22 cellular contexts compared by ENCODE assay signal in the genomic region with DNA sequence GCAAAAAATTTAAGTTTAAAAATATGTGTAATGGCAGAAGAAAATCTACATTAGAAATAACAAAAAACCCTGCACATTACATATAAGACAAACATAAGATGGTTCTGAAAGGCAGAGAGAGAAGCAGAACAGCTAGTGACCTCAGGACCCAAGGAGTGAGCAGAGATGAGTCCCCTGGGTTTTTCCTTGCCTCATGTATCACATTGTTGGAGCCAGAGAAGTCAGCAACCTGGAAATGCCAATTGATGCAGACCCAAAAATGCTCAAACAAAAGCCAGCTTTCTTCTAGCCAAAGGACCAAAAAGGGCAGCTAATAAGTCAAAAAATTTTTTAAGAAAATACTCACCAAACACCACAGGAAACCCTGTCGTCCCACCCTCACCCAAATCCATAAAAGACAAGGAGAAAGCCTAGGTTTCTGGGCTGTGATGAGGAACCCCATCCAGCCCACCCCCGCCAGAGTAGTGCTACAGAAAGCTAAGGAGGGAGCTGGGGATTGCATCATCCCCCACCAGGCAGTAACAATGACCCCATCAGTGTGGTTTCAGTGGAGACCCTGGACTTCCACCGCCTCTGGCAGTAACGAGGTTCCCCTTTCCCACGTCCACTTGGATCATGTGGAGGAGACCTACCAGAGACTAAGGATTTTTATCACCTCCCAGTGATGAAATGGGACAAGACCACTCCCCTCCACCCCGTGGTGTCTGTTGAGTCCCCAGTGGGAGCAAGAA.
"Had no signal": no experiment of that assay in that cellular context is flagged by ENCODE, and none has a peak within 500 bp of the region (broad histone marks: within the 10 kb centered on the region; RNA-seq: fewer than 3 reads in every experiment).

No MANE protein-coding gene starts in this region.

- H3K27me3 ChIP-seq: brain microvascular endothelial cell, esophagus squamous epithelium, neutrophil, tibial nerve, uterus had no signal

- H3K4me1 ChIP-seq: esophagus squamous epithelium, uterus had no signal

- H3K27me3 Mint-ChIP-seq: activated naive CD8-positive, alpha-beta T cell treated with anti-CD3 and anti-CD28 coated beads for 36 hours; naive thymus-derived CD4-positive, alpha-beta T cell had no signal

- H3K9me3 ChIP-seq: neutrophil, uterus had no signal

- H3K27ac ChIP-seq: brain microvascular endothelial cell, esophagus squamous epithelium, neutrophil, skin epidermis, tibial nerve, uterus had no signal

- ATAC-seq: activated CD4-positive, CD25-positive, alpha-beta regulatory T cell treated with anti-CD3 and anti-CD28 coated beads, Interleukin-2, amount 50 U/mL, for 24 hours; naive thymus-derived CD4-positive, alpha-beta T cell had no signal

- DNase-seq: activated CD4-positive, alpha-beta T cell treated with anti-CD3 and anti-CD28 coated beads, Interleukin-2, amount 50 U/mL, for 1 hour; activated naive CD8-positive, alpha-beta T cell treated with anti-CD3 and anti-CD28 coated beads for 36 hours; brain microvascular endothelial cell; cortex of kidney; effector CD4-positive, alpha-beta T cell; esophagus squamous epithelium; foreskin fibroblast; hippocampal formation; kidney glomerular epithelial cell; naive thymus-derived CD4-positive, alpha-beta T cell; retina; stimulated activated CD4-positive, alpha-beta T cell treated with anti-CD3 and anti-CD28 coated beads, Interleukin-4, amount 100 ng/mL, for 4 hours; stimulated activated CD8-positive, alpha-beta memory T cell treated with anti-CD3 and anti-CD28 coated beads, Interleukin-4, amount 100 ng/mL, for 48 hours; stimulated activated naive CD4-positive, alpha-beta T cell treated with Interleukin-2 at 50 U/mL for 16 hours; substantia nigra; uterus had no signal

- H3K27ac Mint-ChIP-seq: activated naive CD8-positive, alpha-beta T cell treated with anti-CD3 and anti-CD28 coated beads for 36 hours; activated T-helper 1 cell treated with anti-CD3 and anti-CD28 coated beads, Interleukin-12 subunit alpha, Interleukin-12 subunit beta, Interleukin-2, Interleukin-4 antibody, amounts not matched to agents 30 ng/mL and 10 ng/mL and 1 ng/mL, durations not matched to agents 14 hours and 24 hours and 36 hours; T-helper 2 cell treated with Interferon-gamma antibody and Interleukin-4, amounts not matched to agents 5 μg/mL and 100 μg/mL, for 36 hours had no signal

- H3K36me3 ChIP-seq: brain microvascular endothelial cell, esophagus squamous epithelium, neutrophil, uterus had no signal

- H3K9me3 Mint-ChIP-seq: activated T-helper 1 cell treated with anti-CD3 and anti-CD28 coated beads, Interleukin-12 subunit alpha, Interleukin-12 subunit beta, Interleukin-2, Interleukin-4 antibody, amounts not matched to agents 30 ng/mL and 10 ng/mL and 1 ng/mL, durations not matched to agents 14 hours and 24 hours and 36 hours; T-helper 2 cell treated with Interferon-gamma antibody and Interleukin-4, amounts not matched to agents 5 μg/mL and 100 μg/mL, for 36 hours had no signal

- H3K4me3 Mint-ChIP-seq: activated naive CD8-positive, alpha-beta T cell treated with anti-CD3 and anti-CD28 coated beads for 36 hours; activated T-helper 1 cell treated with anti-CD3 and anti-CD28 coated beads, Interleukin-12 subunit alpha, Interleukin-12 subunit beta, Interleukin-2, Interleukin-4 antibody, amounts not matched to agents 30 ng/mL and 10 ng/mL and 1 ng/mL, durations not matched to agents 14 hours and 24 hours and 36 hours; naive thymus-derived CD4-positive, alpha-beta T cell; T-helper 2 cell treated with Interferon-gamma antibody and Interleukin-4, amounts not matched to agents 5 μg/mL and 100 μg/mL, for 36 hours had no signal

- H3K4me3 ChIP-seq: esophagus squamous epithelium, skin epidermis, tibial nerve, uterus had no signal
